Comparison of ENCODE assay signal across 8 cellular contexts in genomic region chr11:62575837-62576236, GRCh38. TPM values are rescaled to one million over a fixed set of nuclear protein-coding genes. Genes with fewer than 3 reads are reported as not detected.
DNase-seq lines count a peak whose midpoint lies in the region; ATAC-seq and TF ChIP-seq lines count a peak whose summit lies in the region.

No MANE protein-coding gene starts in this region.

- H3K9me2 ChIP-seq in SK-N-SH: no peaks in the 10 kb centered on the region

- H3F3A ChIP-seq in SK-N-SH (replicated peaks; ENCODE audit: insufficient read depth): peaks cover 10% of the 10 kb centered on the region

- H3K27me3 ChIP-seq in SK-N-SH (ENCODE audit: insufficient read depth): no peaks in the 10 kb centered on the region

- H3K9me3 ChIP-seq in SK-N-SH: no peaks in the 10 kb centered on the region

- peaks cover 16 to 28% of the 10 kb centered on the region in 2 experiments; a peak in 3 of 4 replicates for H3K4me1 ChIP-seq in SK-N-SH (ENCODE audit: control insufficient read depth in 1 of 2, insufficient read depth in 2 of 2, low read depth in 1 of 2, low read length in 1 of 2)

- no peaks in the 10 kb centered on the region for H3K9me3 Mint-ChIP-seq in activated T-helper 17 cell treated with anti-CD3 and anti-CD28 coated beads, Interleukin-2, amount 50 U/mL, for 72 hours
- H3K9me3 Mint-ChIP-seq in immature natural killer cell: no peaks in the 10 kb centered on the region
- H3K9me3 Mint-ChIP-seq in stimulated activated naive B cell treated with anti-CD40 and anti-IgM and Interleukin-4, amounts not matched to agents 10 μg/mL and 1 μg/mL and 100 μg/mL, for 72 hours: no peaks in the 10 kb centered on the region

- no peak overlapping the region for H3K27ac ChIP-seq in SK-N-SH (ENCODE audit: low read depth in 2 of 2, low read length in 1 of 2)

- ATAC-seq in SK-N-SH treated with all-trans-retinoic acid at 6 μM for 48 hours (no peak), GM21619 (IDR thresholded peaks at IDR 0.05; ENCODE audit: unreplicated experiment) (no peak)
- no peak for ATAC-seq in activated T-helper 17 cell treated with anti-CD3 and anti-CD28 coated beads, Interleukin-2, amount 50 U/mL, for 72 hours (replicated peaks)
- ATAC-seq in stimulated activated naive B cell treated with anti-CD40 and anti-IgM and Interleukin-4, amounts not matched to agents 10 μg/mL and 1 μg/mL and 100 μg/mL, for 72 hours (replicated peaks): no peak

- H3K4me3 Mint-ChIP-seq in activated T-helper 17 cell treated with anti-CD3 and anti-CD28 coated beads, Interleukin-2, amount 50 U/mL, for 72 hours: peak overlapping the region; percentile 98
- H3K4me3 Mint-ChIP-seq in immature natural killer cell: peak overlapping the region in 4 of 5 donors; percentile 30 to 97 (median 66)
- H3K4me3 Mint-ChIP-seq in stimulated activated naive B cell treated with anti-CD40 and anti-IgM and Interleukin-4, amounts not matched to agents 10 μg/mL and 1 μg/mL and 100 μg/mL, for 72 hours: peak overlapping the region; percentile 94 to 97

- no peak overlapping the region for H2AFZ ChIP-seq in SK-N-SH (ENCODE audit: low read depth)

- CTCF ChIA-PET in SK-N-SH (lab: Yijun Ruan, JAX): interaction anchor here (1.2 kb wide), 1 partner anchor 23 kb away, joined by 3 read pairs; no protein-coding TSS in a partner anchor

- no peak for TF ChIP-seq EP300 in SK-N-SH (IDR thresholded peaks at IDR 0.05; ENCODE audit: borderline replicate concordance in 1 of 2, low read depth in 1 of 2, low read length in 1 of 2)

- no peak overlapping the region for H3K9ac ChIP-seq in SK-N-SH

- no peak for TF ChIP-seq RAD21 in SK-N-SH (IDR thresholded peaks at IDR 0.05; ENCODE audit: low read length)

- no peak overlapping the region for H3K4me3 ChIP-seq in SK-N-SH (ENCODE audit: low read depth in 2 of 2, low read length in 1 of 2)

- POLR2A ChIA-PET in SK-N-SH (lab: Yijun Ruan, JAX): no interaction called here

- H3K79me2 ChIP-seq in SK-N-SH (ENCODE audit: insufficient read depth): peaks cover 46% of the 10 kb centered on the region

- no peaks in the 10 kb centered on the region for H3K27me3 Mint-ChIP-seq in activated T-helper 17 cell treated with anti-CD3 and anti-CD28 coated beads, Interleukin-2, amount 50 U/mL, for 72 hours
- H3K27me3 Mint-ChIP-seq in immature natural killer cell (ENCODE audit: low read depth in 3 of 3): peaks cover 5 to 11% (median 9%) of the 10 kb centered on the region in 3 donors
- H3K27me3 Mint-ChIP-seq in stimulated activated naive B cell treated with anti-CD40 and anti-IgM and Interleukin-4, amounts not matched to agents 10 μg/mL and 1 μg/mL and 100 μg/mL, for 72 hours: no peaks in the 10 kb centered on the region

- peaks cover 17% of the 10 kb centered on the region for H4K20me1 ChIP-seq in SK-N-SH (ENCODE audit: insufficient read depth)

- peaks cover 30% of the 10 kb centered on the region for H3K4me1 Mint-ChIP-seq in activated T-helper 17 cell treated with anti-CD3 and anti-CD28 coated beads, Interleukin-2, amount 50 U/mL, for 72 hours
- peaks cover 38 to 42% of the 10 kb centered on the region in 2 donors for H3K4me1 Mint-ChIP-seq in immature natural killer cell
- peaks cover 36 to 53% of the 10 kb centered on the region in 2 donors for H3K4me1 Mint-ChIP-seq in stimulated activated naive B cell treated with anti-CD40 and anti-IgM and Interleukin-4, amounts not matched to agents 10 μg/mL and 1 μg/mL and 100 μg/mL, for 72 hours

- peaks cover 32 to 47% of the 10 kb centered on the region in 2 experiments for H3K36me3 ChIP-seq in SK-N-SH (replicated peaks in 1 of 2; ENCODE audit: control insufficient read depth in 1 of 2, insufficient read depth in 2 of 2, low read length in 1 of 2)

- peak overlapping the region; percentile 80 for H3K4me2 ChIP-seq in SK-N-SH

- TF ChIP-seq CTCF in SK-N-SH (IDR thresholded peaks at IDR 0.05): no peak

- no peak for DNase-seq in SK-N-SH
- no peak for DNase-seq in immature natural killer cell
- no peak for DNase-seq in stimulated activated naive B cell treated with anti-CD40 and anti-IgM and Interleukin-4, amounts not matched to agents 10 μg/mL and 1 μg/mL and 100 μg/mL, for 72 hours
- no peak for DNase-seq in NCI-H187 treated with DMSO at 0.1 percent for 48 hours (lab: John Stamatoyannopoulos, UW)
- no peak for DNase-seq in GDM1 (lab: John Stamatoyannopoulos, UW)

- H3K36me3 Mint-ChIP-seq in activated T-helper 17 cell treated with anti-CD3 and anti-CD28 coated beads, Interleukin-2, amount 50 U/mL, for 72 hours (ENCODE audit: low read depth): peaks cover 82% of the 10 kb centered on the region
- H3K36me3 Mint-ChIP-seq in immature natural killer cell: peaks cover 11 to 28% (median 18%) of the 10 kb centered on the region in 3 donors
- H3K36me3 Mint-ChIP-seq in stimulated activated naive B cell treated with anti-CD40 and anti-IgM and Interleukin-4, amounts not matched to agents 10 μg/mL and 1 μg/mL and 100 μg/mL, for 72 hours: peaks cover 54 to 67% of the 10 kb centered on the region in 2 donors

- 97% methylated on average over 11 of the region's 14 CpGs for WGBS in SK-N-SH (ENCODE audit: low lambda C conversion rate)

- H3K27ac Mint-ChIP-seq in activated T-helper 17 cell treated with anti-CD3 and anti-CD28 coated beads, Interleukin-2, amount 50 U/mL, for 72 hours: peak overlapping the region; percentile 98
- H3K27ac Mint-ChIP-seq in immature natural killer cell: peak overlapping the region in 1 of 6 donors; percentile 27
- H3K27ac Mint-ChIP-seq in stimulated activated naive B cell treated with anti-CD40 and anti-IgM and Interleukin-4, amounts not matched to agents 10 μg/mL and 1 μg/mL and 100 μg/mL, for 72 hours: peak overlapping the region; percentile 80

TF ChIP-seq in SK-N-SH, 30 proteins besides CTCF, POLR2A, EP300 and RAD21 (continues in another document):
- TF ChIP-seq GABPA (IDR thresholded peaks at IDR 0.05; ENCODE audit: low read depth): no peak
- no peak for TF ChIP-seq NRF1 (IDR thresholded peaks at IDR 0.05; ENCODE audit: low read depth, low read length)

TF ChIP-seq in SK-N-SH treated with all-trans-retinoic acid at 6 μM for 48 hours, 23 proteins besides CTCF, POLR2A, EP300 and RAD21 (continues in another document):
- TF ChIP-seq ZNF70 (CRISPR knock-in tag; IDR thresholded peaks at IDR 0.05) (no peak), PPARA (CRISPR knock-in tag; IDR thresholded peaks at IDR 0.05; ENCODE audit: borderline replicate concordance) (no peak), ZFP3 (CRISPR knock-in tag; IDR thresholded peaks at IDR 0.05) (no peak), ESRRG (CRISPR knock-in tag; IDR thresholded peaks at IDR 0.05) (no peak), POU6F1 (CRISPR knock-in tag; IDR thresholded peaks at IDR 0.05; ENCODE audit: borderline replicate concordance, low read depth) (no peak), SNAI2 (CRISPR knock-in tag; IDR thresholded peaks at IDR 0.05) (no peak)

RNA-seq across cellular contexts. Expression of gene EEF1G, which starts 2.1 kb away (rescaled TPM):
- 1,853 and 2,105 TPM in 2 replicates for polyA plus RNA-seq in SK-N-SH (2012; rRNA removed)
- polyA plus RNA-seq in SK-N-SH (2012; cell fraction: cytosol; rRNA removed): 1,837 and 2,039 TPM in 2 replicates
- 604 and 627 TPM in 2 replicates for polyA plus RNA-seq in SK-N-SH (2012; cell fraction: nucleus; rRNA removed)
- total RNA-seq in activated T-helper 17 cell treated with anti-CD3 and anti-CD28 coated beads, Interleukin-2, amount 50 U/mL, for 72 hours: 1,000 to 10,000 TPM; 1,690 to 1,865 TPM
- 100 to 1,000 TPM; 628 to 849 (median 821) TPM for polyA plus RNA-seq in immature natural killer cell

RNA-seq across cellular contexts. Expression of gene TUT1, which starts 15.5 kb away (rescaled TPM):
- 27.3 and 30.0 TPM in 2 replicates for polyA plus RNA-seq in SK-N-SH (2012; rRNA removed)
- 10.5 and 13.8 TPM in 2 replicates for polyA plus RNA-seq in SK-N-SH (2012; cell fraction: cytosol; rRNA removed)
- 97.9 and 105 TPM in 2 replicates for polyA plus RNA-seq in SK-N-SH (2012; cell fraction: nucleus; rRNA removed)
- total RNA-seq in activated T-helper 17 cell treated with anti-CD3 and anti-CD28 coated beads, Interleukin-2, amount 50 U/mL, for 72 hours: 10 to 100 TPM; 23.8 to 25.7 TPM
- polyA plus RNA-seq in immature natural killer cell: 10 to 100 TPM in 2 of 3 donors, 1 to 10 TPM in 1; 7.3 to 16.2 (median 12.5) TPM

RNA-seq across cellular contexts. Expression of gene MTA2, which starts 25.8 kb away (rescaled TPM):
- polyA plus RNA-seq in SK-N-SH (2012; rRNA removed): 18.4 and 20.6 TPM in 2 replicates
- polyA plus RNA-seq in SK-N-SH (2012; cell fraction: cytosol; rRNA removed): 12.7 and 15.6 TPM in 2 replicates
- polyA plus RNA-seq in SK-N-SH (2012; cell fraction: nucleus; rRNA removed): 57.9 and 72.2 TPM in 2 replicates
- total RNA-seq in activated T-helper 17 cell treated with anti-CD3 and anti-CD28 coated beads, Interleukin-2, amount 50 U/mL, for 72 hours: 100 to 1,000 TPM; 142 to 198 TPM
- 10 to 100 TPM in 2 of 3 donors, 1 to 10 TPM in 1; 9.7 to 48.4 (median 22.4) TPM for polyA plus RNA-seq in immature natural killer cell

RNA-seq across cellular contexts. Expression of gene AHNAK, which starts 29.2 kb away (rescaled TPM):
- polyA plus RNA-seq in SK-N-SH (2012; rRNA removed): 57.8 and 62.3 TPM in 2 replicates
- polyA plus RNA-seq in SK-N-SH (2012; cell fraction: cytosol; rRNA removed): 49.7 and 55.0 TPM in 2 replicates
- 78.7 and 115 TPM in 2 replicates for polyA plus RNA-seq in SK-N-SH (2012; cell fraction: nucleus; rRNA removed)
- 100 to 1,000 TPM; 155 to 336 TPM for total RNA-seq in activated T-helper 17 cell treated with anti-CD3 and anti-CD28 coated beads, Interleukin-2, amount 50 U/mL, for 72 hours
- 100 to 1,000 TPM in 1 of 3 donors, 10 to 100 TPM in 2; 45.0 to 217 (median 57.2) TPM for polyA plus RNA-seq in immature natural killer cell

RNA-seq across cellular contexts. Expression of gene EML3, which starts 36.7 kb away (rescaled TPM):
- 43.0 and 47.8 TPM in 2 replicates for polyA plus RNA-seq in SK-N-SH (2012; rRNA removed)
- 14.5 and 19.5 TPM in 2 replicates for polyA plus RNA-seq in SK-N-SH (2012; cell fraction: cytosol; rRNA removed)
- 247 and 252 TPM in 2 replicates for polyA plus RNA-seq in SK-N-SH (2012; cell fraction: nucleus; rRNA removed)
- 100 to 1,000 TPM; 122 to 130 TPM for total RNA-seq in activated T-helper 17 cell treated with anti-CD3 and anti-CD28 coated beads, Interleukin-2, amount 50 U/mL, for 72 hours
- 10 to 100 TPM; 15.9 to 25.8 (median 17.9) TPM for polyA plus RNA-seq in immature natural killer cell
